In genomic region chr11:110131386-110132123, GRCh38 we compare ENCODE assay signal across 14 cellular contexts. TPM values are rescaled to one million over a fixed set of nuclear protein-coding genes. Genes with fewer than 3 reads are reported as not detected.
DNase-seq lines count a peak whose midpoint lies in the region; ATAC-seq, FAIRE-seq and TF ChIP-seq lines count a peak whose summit lies in the region.
"Had no signal": no experiment of that assay in that cellular context is flagged by ENCODE, and none has a peak within 500 bp of the region (broad histone marks: within the 10 kb centered on the region; RNA-seq: fewer than 3 reads in every experiment).

No MANE protein-coding gene starts in this region.

- no peaks in the 10 kb centered on the region for H3K36me3 ChIP-seq in HUES64 (ENCODE audit: insufficient read depth, low read length)

- WGBS in A549 (ENCODE audit: missing lambda C conversion rate): 75% methylated on average over 6 of the region's 6 CpGs
- WGBS in HUES64: 85% methylated on average over 6 of the region's 6 CpGs

- no peak overlapping the region for H3K9ac ChIP-seq in HUES64 (ENCODE audit: low read depth, low read length)

- CTCF ChIA-PET in A549 (lab: Yijun Ruan, JAX): no interaction called here

- H3K4me3 ChIP-seq in A549 (no peak overlapping the region), HUES64 (ENCODE audit: low read length) (peak overlapping the region; percentile 25; the same call in 1 of the 2 replicates)
- H3K4me3 ChIP-seq: left lung had no signal

- TF ChIP-seq EP300 in A549 (IDR thresholded peaks at IDR 0.05): no peak

- no peak overlapping the region for H3K27ac ChIP-seq in A549
- H3K27ac ChIP-seq in HUES64 (ENCODE audit: low read depth, low read length): no peak overlapping the region
- H3K27ac ChIP-seq in foreskin keratinocyte: peak overlapping the region; percentile 74
- H3K27ac ChIP-seq: brain microvascular endothelial cell, HL-60, left lung had no signal

- TF ChIP-seq POLR2A in A549 (IDR thresholded peaks at IDR 0.05; ENCODE audit: low read length): no peak

- TF ChIP-seq CTCF in A549 (IDR thresholded peaks at IDR 0.05) (no peak), foreskin keratinocyte (conservative IDR thresholded peaks at IDR 0.05) (no peak)

- no peak for FAIRE-seq in A549 (lab: Jason Lieb, UNC)

- peaks cover 3% of the 10 kb centered on the region; the same call in 1 of the 2 replicates for H3K27me3 ChIP-seq in HUES64 (ENCODE audit: insufficient read depth, low read length)
- H3K27me3 ChIP-seq in foreskin keratinocyte: no peaks in the 10 kb centered on the region
- H3K27me3 ChIP-seq: brain microvascular endothelial cell, left lung had no signal

- H3K4me2 ChIP-seq in A549: no peak overlapping the region

- ATAC-seq in A549: no peak
- ATAC-seq in foreskin keratinocyte: peak; percentile 72
- no peak for ATAC-seq in SK-N-SH treated with all-trans-retinoic acid at 6 μM for 48 hours
- ATAC-seq: left lung had no signal

- TF ChIP-seq RAD21 in A549 (conservative IDR thresholded peaks at IDR 0.05 in 1 of 2, IDR thresholded peaks at IDR 0.05 in 1 of 2): no peak

- DNase-seq in A549 (ENCODE audit: low read depth in 1 of 2, low spot score in 1 of 2) (no peak), NCI-H774 (lab: John Stamatoyannopoulos, UW) (peak; percentile 51), foreskin keratinocyte (peak; percentile 57 to 78), NCI-H2196 (lab: John Stamatoyannopoulos, UW; ENCODE audit: unreplicated experiment) (no peak), activated gamma-delta T cell (lab: John Stamatoyannopoulos, UW) (no peak)
- no peak for DNase-seq in stimulated activated CD8-positive, alpha-beta memory T cell treated with anti-CD3 and anti-CD28 coated beads, Interleukin-4, amount 100 ng/mL, for 48 hours
- DNase-seq: activated CD4-positive, alpha-beta T cell treated with anti-CD3 and anti-CD28 coated beads, Interleukin-2, amount 10 ng/mL, durations not matched to agents 24 days and 14 days; brain microvascular endothelial cell; DND-41; left lung; MM.1S had no signal

- POLR2A ChIA-PET in A549 (lab: Yijun Ruan, JAX): no interaction called here

- peaks cover 22% of the 10 kb centered on the region for H3K4me1 ChIP-seq in A549
- peaks cover 59% of the 10 kb centered on the region for H3K4me1 ChIP-seq in HUES64 (ENCODE audit: insufficient read depth, low read length)
- peaks cover 22% of the 10 kb centered on the region for H3K4me1 ChIP-seq in foreskin keratinocyte
- H3K4me1 ChIP-seq: left lung had no signal

- H3K9me3 ChIP-seq in A549 (no peaks in the 10 kb centered on the region), HUES64 (ENCODE audit: insufficient read depth, low read depth, low read length) (no peaks in the 10 kb centered on the region)
- H3K9me3 ChIP-seq: left lung had no signal

TF ChIP-seq in A549, 52 proteins besides CTCF, POLR2A, EP300 and RAD21:
- TF ChIP-seq ZC3H11A (IDR thresholded peaks at IDR 0.05) (no peak), MAFK (IDR thresholded peaks at IDR 0.05; ENCODE audit: partially characterized antibody) (peak; percentile 46)
TF ChIP-seq in A549: peak in this region for 1.

TF ChIP-seq in SK-N-SH treated with all-trans-retinoic acid at 6 μM for 48 hours, 23 proteins besides CTCF, POLR2A, EP300 and RAD21:
- TF ChIP-seq ZC3H10 (CRISPR knock-in tag; IDR thresholded peaks at IDR 0.05) (no peak), CREB5 (CRISPR knock-in tag; IDR thresholded peaks at IDR 0.05; ENCODE audit: low read depth) (no peak), PATZ1 (CRISPR knock-in tag; IDR thresholded peaks at IDR 0.05; ENCODE audit: borderline replicate concordance) (no peak), OSR1 (CRISPR knock-in tag; IDR thresholded peaks at IDR 0.05) (no peak), ZFP3 (CRISPR knock-in tag; IDR thresholded peaks at IDR 0.05) (no peak), ZNF8 (CRISPR knock-in tag; IDR thresholded peaks at IDR 0.05) (no peak), TOX (CRISPR knock-in tag; IDR thresholded peaks at IDR 0.05; ENCODE audit: borderline replicate concordance) (no peak), ZFP30 (CRISPR knock-in tag; IDR thresholded peaks at IDR 0.05) (no peak), BACH2 (CRISPR knock-in tag; IDR thresholded peaks at IDR 0.05; ENCODE audit: borderline replicate concordance) (no peak), SNAI2 (CRISPR knock-in tag; IDR thresholded peaks at IDR 0.05) (no peak), CSDC2 (CRISPR knock-in tag; IDR thresholded peaks at IDR 0.05) (no peak), ZNF70 (CRISPR knock-in tag; IDR thresholded peaks at IDR 0.05) (no peak), GLIS3 (CRISPR knock-in tag; IDR thresholded peaks at IDR 0.05) (no peak)
- TF ChIP-seq, protein P1, sequence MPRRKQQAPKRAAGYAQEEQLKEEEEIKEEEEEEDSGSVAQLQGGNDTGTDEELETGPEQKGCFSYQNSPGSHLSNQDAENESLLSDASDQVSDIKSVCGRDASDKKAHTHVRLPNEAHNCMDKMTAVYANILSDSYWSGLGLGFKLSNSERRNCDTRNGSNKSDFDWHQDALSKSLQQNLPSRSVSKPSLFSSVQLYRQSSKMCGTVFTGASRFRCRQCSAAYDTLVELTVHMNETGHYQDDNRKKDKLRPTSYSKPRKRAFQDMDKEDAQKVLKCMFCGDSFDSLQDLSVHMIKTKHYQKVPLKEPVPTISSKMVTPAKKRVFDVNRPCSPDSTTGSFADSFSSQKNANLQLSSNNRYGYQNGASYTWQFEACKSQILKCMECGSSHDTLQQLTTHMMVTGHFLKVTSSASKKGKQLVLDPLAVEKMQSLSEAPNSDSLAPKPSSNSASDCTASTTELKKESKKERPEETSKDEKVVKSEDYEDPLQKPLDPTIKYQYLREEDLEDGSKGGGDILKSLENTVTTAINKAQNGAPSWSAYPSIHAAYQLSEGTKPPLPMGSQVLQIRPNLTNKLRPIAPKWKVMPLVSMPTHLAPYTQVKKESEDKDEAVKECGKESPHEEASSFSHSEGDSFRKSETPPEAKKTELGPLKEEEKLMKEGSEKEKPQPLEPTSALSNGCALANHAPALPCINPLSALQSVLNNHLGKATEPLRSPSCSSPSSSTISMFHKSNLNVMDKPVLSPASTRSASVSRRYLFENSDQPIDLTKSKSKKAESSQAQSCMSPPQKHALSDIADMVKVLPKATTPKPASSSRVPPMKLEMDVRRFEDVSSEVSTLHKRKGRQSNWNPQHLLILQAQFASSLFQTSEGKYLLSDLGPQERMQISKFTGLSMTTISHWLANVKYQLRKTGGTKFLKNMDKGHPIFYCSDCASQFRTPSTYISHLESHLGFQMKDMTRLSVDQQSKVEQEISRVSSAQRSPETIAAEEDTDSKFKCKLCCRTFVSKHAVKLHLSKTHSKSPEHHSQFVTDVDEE (CRISPR knock-in tag; IDR thresholded peaks at IDR 0.05): no peak
- TF ChIP-seq, protein P2, sequence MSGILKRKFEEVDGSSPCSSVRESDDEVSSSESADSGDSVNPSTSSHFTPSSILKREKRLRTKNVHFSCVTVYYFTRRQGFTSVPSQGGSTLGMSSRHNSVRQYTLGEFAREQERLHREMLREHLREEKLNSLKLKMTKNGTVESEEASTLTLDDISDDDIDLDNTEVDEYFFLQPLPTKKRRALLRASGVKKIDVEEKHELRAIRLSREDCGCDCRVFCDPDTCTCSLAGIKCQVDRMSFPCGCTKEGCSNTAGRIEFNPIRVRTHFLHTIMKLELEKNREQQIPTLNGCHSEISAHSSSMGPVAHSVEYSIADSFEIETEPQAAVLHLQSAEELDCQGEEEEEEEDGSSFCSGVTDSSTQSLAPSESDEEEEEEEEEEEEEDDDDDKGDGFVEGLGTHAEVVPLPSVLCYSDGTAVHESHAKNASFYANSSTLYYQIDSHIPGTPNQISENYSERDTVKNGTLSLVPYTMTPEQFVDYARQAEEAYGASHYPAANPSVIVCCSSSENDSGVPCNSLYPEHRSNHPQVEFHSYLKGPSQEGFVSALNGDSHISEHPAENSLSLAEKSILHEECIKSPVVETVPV (CRISPR knock-in tag; IDR thresholded peaks at IDR 0.05): no peak

RNA-seq across cellular contexts. Expression of gene ZC3H12C, which starts 38.4 kb away (rescaled TPM):
- 11.9 and 12.4 TPM in 2 replicates for polyA plus RNA-seq in A549 (2011; rRNA removed)
- 2.4 and 3.1 TPM in 2 replicates for polyA plus RNA-seq in A549 (2012; cell fraction: cytosol; rRNA removed)
- 5.6 TPM in 2 replicates for polyA plus RNA-seq in A549 (2012; cell fraction: nucleus; rRNA removed)
- 3.1 to 3.2 TPM (median 3.1 TPM) in 3 replicates for polyA plus RNA-seq in A549 (2017; fragmentation: RNase III; extraction: RNeasy Plus Mini Kit Qiagen cat#74134 plus additional on column Dnase treatment)
- 13.1 and 13.9 TPM in 2 replicates for polyA minus RNA-seq in A549 (2011; rRNA and poly(A)+ RNA removed)
- polyA plus RNA-seq in HUES64 (2013, experiment 1 of 2): 3.7 TPM
- 3.4 TPM for polyA plus RNA-seq in HUES64 (2013, experiment 2 of 2)
- total RNA-seq in foreskin keratinocyte: 12.5 and 12.6 TPM in 2 replicates
- 1.3 and 1.4 TPM in 2 replicates for polyA plus RNA-seq in foreskin keratinocyte

Comparison
In these comparisons a context has a peak if more than half of its experiments do, and no peak if none do; other contexts are left out.
1. DNase-seq: peak in NCI-H774 (single experiment) and foreskin keratinocyte (2 of 2); none in A549 (0 of 2), NCI-H2196 (single experiment), stimulated activated CD8-positive, alpha-beta memory T cell treated with anti-CD3 and anti-CD28 coated beads, Interleukin-4, amount 100 ng/mL, for 48 hours (single experiment) and activated gamma-delta T cell (single experiment).